In the genomic region with DNA sequence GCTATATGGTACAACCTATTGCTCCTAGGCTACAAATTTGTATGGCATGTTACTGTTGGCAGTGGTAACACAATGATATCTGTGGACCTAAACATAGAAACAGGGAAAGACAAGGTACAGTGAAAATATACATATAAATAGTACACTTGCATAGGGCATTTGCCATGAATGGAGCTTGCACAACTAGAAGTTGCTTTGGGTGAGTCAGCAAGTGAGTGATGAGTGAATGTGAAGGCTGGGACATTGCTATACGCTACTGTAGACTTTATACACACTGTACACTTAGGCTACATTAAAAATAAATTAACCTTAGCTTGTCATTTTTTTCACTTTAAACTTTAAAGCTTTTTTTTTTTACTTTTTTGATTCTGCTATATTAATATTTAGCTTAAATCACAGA, we compare ENCODE assay signal across 30 cellular contexts.
DNase-seq lines count a peak whose midpoint lies in the region; TF ChIP-seq lines count a peak whose summit lies in the region.
"Had no signal": no experiment of that assay in that cellular context is flagged by ENCODE, and none has a peak within 500 bp of the region (broad histone marks: within the 10 kb centered on the region; RNA-seq: fewer than 3 reads in every experiment).

No MANE protein-coding gene starts in this region.

- no peak for TF ChIP-seq CTCF in cardiac muscle cell (IDR thresholded peaks at IDR 0.05; ENCODE audit: low read depth, low read length)
- TF ChIP-seq CTCF in mammary epithelial cell (conservative IDR thresholded peaks at IDR 0.05 in 1 of 2, IDR thresholded peaks at IDR 0.05 in 1 of 2; ENCODE audit: extremely low read depth in 1 of 2, insufficient read depth in 1 of 2, low read depth in 1 of 2, low read length in 2 of 2): no peak
- TF ChIP-seq CTCF in fibroblast of the aortic adventitia (IDR thresholded peaks at IDR 0.05; ENCODE audit: insufficient read depth, low read length): no peak
- no peak for TF ChIP-seq CTCF in hepatocyte (IDR thresholded peaks at IDR 0.05; ENCODE audit: poor library complexity)

- H4K8ac ChIP-seq in mesendoderm (ENCODE audit: low read depth, low read length): no peak overlapping the region

- intact Hi-C loops in cardiac septum (cut with DNase I) (no loop called here), mammary epithelial cell (cut with micrococcal nuclease) (no loop called here)

- no peak overlapping the region for H2BK5ac ChIP-seq in mesendoderm (ENCODE audit: low read length)

- H3K4me2 ChIP-seq in mammary epithelial cell (ENCODE audit: insufficient read depth, low read depth, low read length) (no peak overlapping the region), hepatocyte (no peak overlapping the region), mesendoderm (ENCODE audit: low read length) (no peak overlapping the region)

- no peak overlapping the region for H3K18ac ChIP-seq in mesendoderm (ENCODE audit: low read length)

- no peak overlapping the region for H2BK15ac ChIP-seq in mesendoderm (replicated peaks; ENCODE audit: low read depth)

- no peaks in the 10 kb centered on the region for H3K9me3 ChIP-seq in cardiac muscle cell (ENCODE audit: low read depth)
- H3K9me3 ChIP-seq in mammary epithelial cell (replicated peaks; ENCODE audit: insufficient read depth, low read length): no peaks in the 10 kb centered on the region
- H3K9me3 ChIP-seq in skeletal muscle tissue (ENCODE audit: control insufficient read depth in 3 of 3, low read length in 3 of 3): no peaks in the 10 kb centered on the region
- no peaks in the 10 kb centered on the region for H3K9me3 ChIP-seq in hepatocyte (ENCODE audit: low read depth)
- H3K9me3 ChIP-seq: spleen, testis, uterus had no signal

- H3K36me3 ChIP-seq in cardiac muscle cell: no peaks in the 10 kb centered on the region
- H3K36me3 ChIP-seq in mammary epithelial cell (ENCODE audit: insufficient read depth, low read length): no peaks in the 10 kb centered on the region
- H3K36me3 ChIP-seq in skeletal muscle tissue (ENCODE audit: control insufficient read depth in 3 of 3, insufficient read depth in 3 of 3, low read length in 3 of 3): no peaks in the 10 kb centered on the region
- no peaks in the 10 kb centered on the region for H3K36me3 ChIP-seq in hepatocyte (replicated peaks; ENCODE audit: insufficient read depth, low read depth)
- no peaks in the 10 kb centered on the region for H3K36me3 ChIP-seq in mesendoderm (ENCODE audit: control insufficient read depth, insufficient read depth, low read length)
- H3K36me3 ChIP-seq: spleen, uterus had no signal

- H3K9ac ChIP-seq in mammary epithelial cell (ENCODE audit: insufficient read depth, low read length): no peak overlapping the region
- H3K9ac ChIP-seq in skeletal muscle tissue (ENCODE audit: low read depth in 1 of 3, low read length in 3 of 3): no peak overlapping the region
- no peak overlapping the region for H3K9ac ChIP-seq in mesendoderm (ENCODE audit: low read length)

- H3K27ac ChIP-seq in cardiac muscle cell (no peak overlapping the region), mammary epithelial cell (ENCODE audit: insufficient read depth, low read depth, low read length) (no peak overlapping the region), skeletal muscle tissue (ENCODE audit: low read depth, low read length) (peak overlapping the region; percentile 2), hepatocyte (no peak overlapping the region), mesendoderm (ENCODE audit: low read depth, low read length) (no peak overlapping the region)
- H3K27ac ChIP-seq: spleen, testis, uterus had no signal

- no peak overlapping the region for H4K5ac ChIP-seq in mesendoderm (ENCODE audit: low read length)

- CTCF ChIA-PET in mammary epithelial cell (lab: Charles Lee; ENCODE audit: low non-redundant PET): no interaction called here

- no peak overlapping the region for H3K56ac ChIP-seq in mesendoderm (ENCODE audit: low read length)

- H3K9me2 ChIP-seq in hepatocyte (replicated peaks; ENCODE audit: insufficient read depth): no peaks in the 10 kb centered on the region

- no peaks in the 10 kb centered on the region for H3K27me3 ChIP-seq in cardiac muscle cell
- no peaks in the 10 kb centered on the region for H3K27me3 ChIP-seq in mammary epithelial cell (ENCODE audit: insufficient read depth, low read length)
- no peaks in the 10 kb centered on the region for H3K27me3 ChIP-seq in skeletal muscle tissue (ENCODE audit: control insufficient read depth in 3 of 3, insufficient read depth in 3 of 3, low read length in 3 of 3)
- no peaks in the 10 kb centered on the region for H3K27me3 ChIP-seq in hepatocyte
- no peaks in the 10 kb centered on the region for H3K27me3 ChIP-seq in mesendoderm (ENCODE audit: insufficient read depth, low read length, poor library complexity)
- H3K27me3 ChIP-seq: spleen, testis, uterus had no signal

- no peak overlapping the region for H2BK120ac ChIP-seq in mesendoderm (ENCODE audit: low read depth, low read length)

- H4K20me1 ChIP-seq in mammary epithelial cell (ENCODE audit: insufficient read depth, low read length) (no peaks in the 10 kb centered on the region), hepatocyte (ENCODE audit: insufficient read depth, poor library complexity, severe bottlenecking) (no peaks in the 10 kb centered on the region)

- H3K4me1 ChIP-seq in cardiac muscle cell (ENCODE audit: low read depth) (no peaks in the 10 kb centered on the region), mammary epithelial cell (ENCODE audit: insufficient read depth, low read length) (peaks cover 5% of the 10 kb centered on the region), skeletal muscle tissue (ENCODE audit: control insufficient read depth in 3 of 3, insufficient read depth in 3 of 3, low read length in 3 of 3) (peaks cover 0 to 8% (median 0%) of the 10 kb centered on the region in 3 donors), hepatocyte (ENCODE audit: insufficient read depth) (no peaks in the 10 kb centered on the region), mesendoderm (ENCODE audit: control insufficient read depth, low read depth, low read length) (no peaks in the 10 kb centered on the region)
- H3K4me1 ChIP-seq: spleen, testis, uterus had no signal

- H3K4me3 ChIP-seq in cardiac muscle cell (no peak overlapping the region), mammary epithelial cell (replicated peaks in 1 of 3; ENCODE audit: insufficient read depth in 1 of 3, low read depth in 2 of 3, low read length in 3 of 3) (no peak overlapping the region), fibroblast of the aortic adventitia (ENCODE audit: low read depth, low read length) (no peak overlapping the region), skeletal muscle tissue (ENCODE audit: low read length in 3 of 3) (peak overlapping the region in 1 of 3 donors; percentile 10), hepatocyte (no peak overlapping the region), mesendoderm (ENCODE audit: low read length) (no peak overlapping the region)
- H3K4me3 ChIP-seq: spleen, testis, uterus had no signal

- 39% methylated on average over 1 of the region's 1 CpG for WGBS in mammary epithelial cell (ENCODE audit: low coverage, missing lambda C conversion rate)
- WGBS in hepatocyte (ENCODE audit: low lambda C conversion rate, missing lambda C conversion rate): 79% methylated on average over 1 of the region's 1 CpG
- no CpG with 5 or more reads among the region's 1 CpG for WGBS in mesendoderm (ENCODE audit: extremely low coverage, insufficient coverage, low lambda C conversion rate)

- no peak overlapping the region for H3K23ac ChIP-seq in mesendoderm (ENCODE audit: low read length)

- dilution Hi-C loops in mammary epithelial cell (cut with HindIII; ENCODE audit: low sequenced_read_pairs): no loop called here

- no peak overlapping the region for H2AFZ ChIP-seq in mammary epithelial cell (ENCODE audit: low read depth, low read length)
- no peak overlapping the region for H2AFZ ChIP-seq in hepatocyte

- no peaks in the 10 kb centered on the region for H3K79me2 ChIP-seq in mammary epithelial cell (ENCODE audit: insufficient read depth, low read length)
- no peaks in the 10 kb centered on the region for H3K79me2 ChIP-seq in hepatocyte
- no peaks in the 10 kb centered on the region for H3K79me2 ChIP-seq in mesendoderm (ENCODE audit: control insufficient read depth, insufficient read depth, low read length)

- no peaks in the 10 kb centered on the region for H3K79me1 ChIP-seq in mesendoderm (ENCODE audit: low read length)

- in situ Hi-C loops in mammary epithelial cell (cut with MboI; ENCODE audit: low sequenced_read_pairs in 2 of 2): no loop called here

- H3K4ac ChIP-seq in mesendoderm (ENCODE audit: low read depth, low read length): no peak overlapping the region

- DNase-seq in cardiac muscle cell (ENCODE audit: low read depth in 1 of 2, low spot score in 1 of 2): peak; percentile 3 to 50
- no peak for DNase-seq in cardiac septum (ENCODE audit: low spot score)
- DNase-seq in mammary epithelial cell: peak; percentile 72
- peak; percentile 13 for DNase-seq in fibroblast of the aortic adventitia (ENCODE audit: low read depth)
- DNase-seq in hepatocyte (ENCODE audit: low spot score): no peak
- DNase-seq in mesendoderm: no peak
- DNase-seq in GM19238 (ENCODE audit: insufficient read length, low spot score): no peak
- DNase-seq: activated CD4-positive, alpha-beta T cell treated with anti-CD3 and anti-CD28 coated beads, Interleukin-2, amount 10 ng/mL, durations not matched to agents 7 days and 5 days; activated CD8-positive, alpha-beta memory T cell treated with anti-CD3 and anti-CD28 coated beads, Interleukin-2, amount 10 ng/mL, durations not matched to agents 7 days and 5 days; activated naive CD4-positive, alpha-beta T cell treated with Interleukin-2 at 50 U/mL for 16 hours; activated T-cell treated with anti-CD3 and anti-CD28 coated beads, Interleukin-2, amount 50 U/mL, for 72 hours; aorta; CD8-positive, alpha-beta memory T cell; DMS153; effector CD4-positive, alpha-beta T cell; head of caudate nucleus; left cardiac atrium; MM.1S; naive B cell; NCI-H1694; NCI-H2171 treated with DMSO at 0.1 percent for 48 hours; NCI-H526 treated with DMSO at 0.1 percent for 48 hours; nucleus accumbens; spleen; stimulated activated CD4-positive, alpha-beta T cell treated with anti-CD3 and anti-CD28 coated beads, Interleukin-4, amount 100 ng/mL, for 24 hours; stimulated activated naive CD4-positive, alpha-beta T cell; T-helper 9 cell; testis; uterus had no signal

- H2AK5ac ChIP-seq in mesendoderm (ENCODE audit: low read length): no peak overlapping the region

- no TSS peak for BruUV-seq in mammary epithelial cell (replicated peaks; lab: Mats Ljungman, UMichigan)

Comparison
In these comparisons a context has a peak if more than half of its experiments do, and no peak if none do; other contexts are left out.
1. DNase-seq: peak in cardiac muscle cell (2 of 2), mammary epithelial cell (single experiment) and fibroblast of the aortic adventitia (single experiment); none in cardiac septum (single experiment), hepatocyte (single experiment), mesendoderm (single experiment) and GM19238 (single experiment).